In the genomic region with DNA sequence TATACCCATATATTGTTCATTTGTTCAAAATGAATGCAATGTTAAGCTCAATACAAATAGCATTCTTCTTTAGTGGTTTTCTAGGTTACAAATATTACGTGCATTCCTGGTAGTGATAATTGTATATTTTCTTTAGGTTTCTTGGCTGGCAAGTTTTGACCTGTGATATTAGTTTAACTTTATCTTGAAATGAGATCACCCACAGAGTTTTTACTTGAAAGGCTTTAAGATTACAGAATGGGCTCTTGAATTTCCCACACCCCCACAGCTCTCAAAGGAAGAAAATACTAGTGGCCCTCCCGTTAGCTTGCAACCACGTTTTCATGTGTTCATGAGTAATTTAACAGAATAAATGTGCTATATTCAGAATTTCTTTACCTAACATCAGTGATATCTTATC, we compare ENCODE assay signal across 22 cellular contexts.
"Had no signal": no experiment of that assay in that cellular context is flagged by ENCODE, and none has a peak within 500 bp of the region (broad histone marks: within the 10 kb centered on the region; RNA-seq: fewer than 3 reads in every experiment).

No MANE protein-coding gene starts in this region.

- H3K9me3 Mint-ChIP-seq: immature natural killer cell; naive thymus-derived CD4-positive, alpha-beta T cell had no signal

- H3K27ac Mint-ChIP-seq: immature natural killer cell; naive thymus-derived CD4-positive, alpha-beta T cell had no signal

- FAIRE-seq: kidney, small intestine had no signal

- H3K27ac ChIP-seq: dorsolateral prefrontal cortex, esophagus squamous epithelium, gastroesophageal sphincter, neutrophil, ovary, tibial artery had no signal

- DNase-seq: central memory CD4-positive, alpha-beta T cell; cortex of kidney; dorsolateral prefrontal cortex; effector CD8-positive, alpha-beta T cell; esophagus squamous epithelium; foreskin fibroblast; immature natural killer cell; kidney; left colon; left ventricle myocardium superior; mesenchymal stem cell; naive thymus-derived CD4-positive, alpha-beta T cell; ovary; right cardiac atrium; small intestine; stimulated activated CD4-positive, alpha-beta T cell treated with anti-CD3 and anti-CD28 coated beads, Interleukin-12 subunit alpha, Interleukin-12 subunit beta, amount 100 ng/mL, for 4 hours; stimulated activated CD4-positive, alpha-beta T cell treated with anti-CD3 and anti-CD28 coated beads, Interleukin-2, amount 100 ng/mL, for 48 hours; stimulated activated naive CD8-positive, alpha-beta T cell treated with anti-CD3 and anti-CD28 coated beads, Interleukin-15, Interleukin-2, amounts not matched to agents 100 U/mL and 50 U/mL, for 24 hours; tibial artery had no signal

- H3K4me3 Mint-ChIP-seq: immature natural killer cell; naive thymus-derived CD4-positive, alpha-beta T cell had no signal

- H3K4me1 ChIP-seq: esophagus squamous epithelium, gastroesophageal sphincter, tibial artery had no signal

- H3K9me3 ChIP-seq: esophagus squamous epithelium, gastroesophageal sphincter, neutrophil, ovary, tibial artery had no signal

- H3K27me3 ChIP-seq: dorsolateral prefrontal cortex, esophagus squamous epithelium, gastroesophageal sphincter, neutrophil, ovary, tibial artery had no signal

- ATAC-seq: gastroesophageal sphincter; left colon; left ventricle myocardium superior; naive thymus-derived CD4-positive, alpha-beta T cell; right cardiac atrium; stimulated activated naive CD8-positive, alpha-beta T cell treated with anti-CD3 and anti-CD28 coated beads, Interleukin-15, Interleukin-2, amounts not matched to agents 100 U/mL and 50 U/mL, for 24 hours had no signal

- H3K36me3 ChIP-seq: esophagus squamous epithelium, gastroesophageal sphincter, neutrophil, ovary, tibial artery had no signal

- H3K4me3 ChIP-seq: dorsolateral prefrontal cortex, esophagus squamous epithelium, gastroesophageal sphincter, lung, ovary, tibial artery had no signal

- H3K4me1 Mint-ChIP-seq: immature natural killer cell; naive thymus-derived CD4-positive, alpha-beta T cell had no signal

- H3K36me3 Mint-ChIP-seq: immature natural killer cell had no signal
